ENCODE assay signal across 14 cellular contexts in the genomic region with DNA sequence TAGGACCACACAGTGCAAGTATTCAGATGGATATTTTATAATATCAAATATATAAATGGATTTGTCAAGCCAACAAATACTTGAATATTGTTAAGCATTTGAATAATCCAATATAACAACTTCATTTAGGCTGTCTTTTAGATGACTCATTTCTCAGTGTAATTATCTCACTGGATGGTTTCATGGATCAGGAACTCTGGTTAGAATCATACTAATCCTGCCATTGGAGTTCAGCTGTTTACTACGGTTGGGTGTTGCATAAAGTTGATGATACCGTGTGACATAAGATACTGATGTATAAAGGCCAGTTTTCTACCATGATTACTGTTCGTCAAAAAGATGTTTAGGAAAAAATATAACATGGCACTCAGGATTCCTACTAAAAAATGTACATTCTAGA.
"Had no signal": no experiment of that assay in that cellular context is flagged by ENCODE, and none has a peak within 500 bp of the region (broad histone marks: within the 10 kb centered on the region; RNA-seq: fewer than 3 reads in every experiment).

No MANE protein-coding gene starts in this region.

- H3K4me2 ChIP-seq: smooth muscle cell had no signal

- DNase-seq: activated naive CD4-positive, alpha-beta T cell treated with anti-CD3 and anti-CD28 coated beads, Interleukin-2, amount 50 U/mL, for 16 hours; activated T-cell treated with anti-CD3 and anti-CD28 coated beads, Interleukin-2, amount 50 U/mL, for 1 hour; left colon; naive thymus-derived CD8-positive, alpha-beta T cell; posterior cingulate gyrus; right cardiac atrium; SW 1271; transverse colon had no signal

- H3K9me3 Mint-ChIP-seq: stimulated activated effector memory CD8-positive, alpha-beta T cell treated with anti-CD3 and anti-CD28 coated beads, Interleukin-12 subunit alpha, Interleukin-12 subunit beta, amount 100 ng/mL, for 72 hours; T-helper 2 cell treated with Interferon-gamma antibody and Interleukin-4, amounts not matched to agents 5 μg/mL and 100 μg/mL, for 36 hours had no signal

- H3K36me3 Mint-ChIP-seq: naive thymus-derived CD8-positive, alpha-beta T cell; stimulated activated effector memory CD8-positive, alpha-beta T cell treated with anti-CD3 and anti-CD28 coated beads, Interleukin-12 subunit alpha, Interleukin-12 subunit beta, amount 100 ng/mL, for 72 hours had no signal

- H3K27me3 ChIP-seq: neutrophil, transverse colon had no signal

- H3K36me3 ChIP-seq: neutrophil, transverse colon had no signal

- H3K9me3 ChIP-seq: neutrophil, transverse colon had no signal

- H3K27ac Mint-ChIP-seq: naive thymus-derived CD8-positive, alpha-beta T cell; stimulated activated effector memory CD8-positive, alpha-beta T cell treated with anti-CD3 and anti-CD28 coated beads, Interleukin-12 subunit alpha, Interleukin-12 subunit beta, amount 100 ng/mL, for 72 hours; T-helper 2 cell treated with Interferon-gamma antibody and Interleukin-4, amounts not matched to agents 5 μg/mL and 100 μg/mL, for 36 hours had no signal

- H3K4me1 Mint-ChIP-seq: naive thymus-derived CD8-positive, alpha-beta T cell; stimulated activated effector memory CD8-positive, alpha-beta T cell treated with anti-CD3 and anti-CD28 coated beads, Interleukin-12 subunit alpha, Interleukin-12 subunit beta, amount 100 ng/mL, for 72 hours had no signal

- ATAC-seq: activated CD4-positive, CD25-positive, alpha-beta regulatory T cell treated with anti-CD3 and anti-CD28 coated beads, Interleukin-2, amount 50 U/mL, for 24 hours; left colon; naive thymus-derived CD8-positive, alpha-beta T cell; right cardiac atrium; stimulated activated effector memory CD8-positive, alpha-beta T cell treated with anti-CD3 and anti-CD28 coated beads, Interleukin-12 subunit alpha, Interleukin-12 subunit beta, amount 100 ng/mL, for 72 hours had no signal

- H3K4me3 Mint-ChIP-seq: naive thymus-derived CD8-positive, alpha-beta T cell; stimulated activated effector memory CD8-positive, alpha-beta T cell treated with anti-CD3 and anti-CD28 coated beads, Interleukin-12 subunit alpha, Interleukin-12 subunit beta, amount 100 ng/mL, for 72 hours; T-helper 2 cell treated with Interferon-gamma antibody and Interleukin-4, amounts not matched to agents 5 μg/mL and 100 μg/mL, for 36 hours had no signal

- H3K27ac ChIP-seq: neutrophil, transverse colon had no signal

- H3K4me1 ChIP-seq: transverse colon had no signal

- H3K4me3 ChIP-seq: lung, smooth muscle cell, transverse colon had no signal
